In genomic region chr5:143652104-143652700, GRCh38 we compare ENCODE assay signal across 17 cellular contexts.
DNase-seq lines count a peak whose midpoint lies in the region; ATAC-seq and TF ChIP-seq lines count a peak whose summit lies in the region.
"Had no signal": no experiment of that assay in that cellular context is flagged by ENCODE, and none has a peak within 500 bp of the region (broad histone marks: within the 10 kb centered on the region; RNA-seq: fewer than 3 reads in every experiment).

No MANE protein-coding gene starts in this region.

- H3K4me1 ChIP-seq in SK-N-SH (ENCODE audit: control insufficient read depth in 1 of 2, insufficient read depth in 2 of 2, low read depth in 1 of 2, low read length in 1 of 2) (no peaks in the 10 kb centered on the region; a peak in 1 of 4 replicates), body of pancreas (no peaks in the 10 kb centered on the region)

- no peaks in the 10 kb centered on the region for H3K27me3 Mint-ChIP-seq in activated T-helper 17 cell treated with anti-CD3 and anti-CD28 coated beads, Interleukin-2, amount 50 U/mL, for 72 hours

- no peak overlapping the region for H2AFZ ChIP-seq in SK-N-SH (ENCODE audit: low read depth)
- H2AFZ ChIP-seq: GM23338, hepatocyte had no signal

- no peak for TF ChIP-seq POLR2A in body of pancreas (IDR thresholded peaks at IDR 0.05)

- no peaks in the 10 kb centered on the region for H3K9me3 Mint-ChIP-seq in activated T-helper 17 cell treated with anti-CD3 and anti-CD28 coated beads, Interleukin-2, amount 50 U/mL, for 72 hours
- H3K9me3 Mint-ChIP-seq: effector memory CD8-positive, alpha-beta T cell; GM23338; WTC11 had no signal

- DNase-seq in SK-N-SH: no peak
- peak; percentile 51 for DNase-seq in G401 (ENCODE audit: low spot score)
- DNase-seq in occipital lobe (lab: John Stamatoyannopoulos, UW): peak; percentile 15
- DNase-seq in body of pancreas: no peak
- DNase-seq in cortex of kidney (lab: John Stamatoyannopoulos, UW): no peak
- DNase-seq in SK-N-DZ (ENCODE audit: low spot score): no peak
- DNase-seq: effector memory CD8-positive, alpha-beta T cell; mesendoderm; NCI-H526; posterior cingulate gyrus; SIG-M5; tibial artery had no signal

- H3K9me3 ChIP-seq in SK-N-SH (no peaks in the 10 kb centered on the region), body of pancreas (no peaks in the 10 kb centered on the region)
- H3K9me3 ChIP-seq: tibial artery had no signal

- H3K27ac ChIP-seq in SK-N-SH (ENCODE audit: low read depth in 2 of 2, low read length in 1 of 2): no peak overlapping the region
- no peak overlapping the region for H3K27ac ChIP-seq in body of pancreas
- H3K27ac ChIP-seq: hepatocyte, tibial artery had no signal

- H3K36me3 ChIP-seq in SK-N-SH (replicated peaks in 1 of 2; ENCODE audit: control insufficient read depth in 1 of 2, insufficient read depth in 2 of 2, low read length in 1 of 2): no peaks in the 10 kb centered on the region
- H3K36me3 ChIP-seq in body of pancreas (replicated peaks in 1 of 2; ENCODE audit: insufficient read depth in 1 of 2, low read depth in 2 of 2): no peaks in the 10 kb centered on the region
- H3K36me3 ChIP-seq: tibial artery had no signal

- H4K20me1 ChIP-seq in SK-N-SH (ENCODE audit: insufficient read depth): no peaks in the 10 kb centered on the region

- H3K9me2 ChIP-seq in SK-N-SH: no peaks in the 10 kb centered on the region

- TF ChIP-seq EP300 in SK-N-SH (IDR thresholded peaks at IDR 0.05; ENCODE audit: borderline replicate concordance in 1 of 2, low read depth in 1 of 2, low read length in 1 of 2): no peak

- CTCF ChIA-PET in SK-N-SH (lab: Yijun Ruan, JAX): interaction anchor here (1.1 kb wide), 1 partner anchor 22 kb away, joined by 3 read pairs; no protein-coding TSS in a partner anchor

- POLR2A ChIA-PET in SK-N-SH (lab: Yijun Ruan, JAX): no interaction called here

- whole genome bisulfite sequencing in SK-N-SH (ENCODE audit: low lambda C conversion rate): 65% methylated on average over 3 of the region's 3 CpGs
- WGBS in body of pancreas, 2 donors: 73 to 76% methylated on average over 3 of the region's 3 CpGs

- peaks cover 17% of the 10 kb centered on the region for H3K4me1 Mint-ChIP-seq in activated T-helper 17 cell treated with anti-CD3 and anti-CD28 coated beads, Interleukin-2, amount 50 U/mL, for 72 hours
- H3K4me1 Mint-ChIP-seq: GM23338, WTC11 had no signal

- H3K4me3 ChIP-seq in SK-N-SH (ENCODE audit: low read depth in 2 of 2, low read length in 1 of 2) (no peak overlapping the region), body of pancreas (no peak overlapping the region)
- H3K4me3 ChIP-seq: GM23338, hepatocyte, tibial artery had no signal

- peak overlapping the region; percentile 8 for H3K4me3 Mint-ChIP-seq in activated T-helper 17 cell treated with anti-CD3 and anti-CD28 coated beads, Interleukin-2, amount 50 U/mL, for 72 hours
- H3K4me3 Mint-ChIP-seq: effector memory CD8-positive, alpha-beta T cell; GM23338; WTC11 had no signal

- in situ Hi-C loops in G401 (cut with HindIII; ENCODE audit: low sequenced_read_pairs): no loop called here

- ATAC-seq in SK-N-SH treated with all-trans-retinoic acid at 6 μM for 48 hours: no peak
- ATAC-seq in activated T-helper 17 cell treated with anti-CD3 and anti-CD28 coated beads, Interleukin-2, amount 50 U/mL, for 72 hours (replicated peaks): peak; percentile 63
- ATAC-seq in body of pancreas: no peak
- ATAC-seq: effector memory CD8-positive, alpha-beta T cell; GM23338; WTC11 had no signal

- intact Hi-C loops in body of pancreas (cut with DNase I): no loop called here

- no peaks in the 10 kb centered on the region for H3K27me3 ChIP-seq in SK-N-SH (ENCODE audit: insufficient read depth)
- H3K27me3 ChIP-seq in body of pancreas: no peaks in the 10 kb centered on the region
- H3K27me3 ChIP-seq: hepatocyte, tibial artery had no signal

- peak overlapping the region; percentile 86 for H3K27ac Mint-ChIP-seq in activated T-helper 17 cell treated with anti-CD3 and anti-CD28 coated beads, Interleukin-2, amount 50 U/mL, for 72 hours
- H3K27ac Mint-ChIP-seq: effector memory CD8-positive, alpha-beta T cell; GM23338; WTC11 had no signal

- no peak overlapping the region for H3K9ac ChIP-seq in SK-N-SH

- no peak overlapping the region for H3K4me2 ChIP-seq in SK-N-SH
- H3K4me2 ChIP-seq: GM23338, hepatocyte had no signal

- no peaks in the 10 kb centered on the region for H3K79me2 ChIP-seq in SK-N-SH (ENCODE audit: insufficient read depth)
- H3K79me2 ChIP-seq: hepatocyte had no signal

- H3K36me3 Mint-ChIP-seq in activated T-helper 17 cell treated with anti-CD3 and anti-CD28 coated beads, Interleukin-2, amount 50 U/mL, for 72 hours (ENCODE audit: low read depth): peaks cover 9% of the 10 kb centered on the region
- H3K36me3 Mint-ChIP-seq: WTC11 had no signal

- TF ChIP-seq CTCF in SK-N-SH (IDR thresholded peaks at IDR 0.05) (no peak), body of pancreas (IDR thresholded peaks at IDR 0.05) (no peak)

- no peaks in the 10 kb centered on the region for H3F3A ChIP-seq in SK-N-SH (replicated peaks; ENCODE audit: insufficient read depth)

- no peak for TF ChIP-seq RAD21 in SK-N-SH (IDR thresholded peaks at IDR 0.05; ENCODE audit: low read length)

TF ChIP-seq in SK-N-SH, 30 proteins besides CTCF, POLR2A, EP300 and RAD21:
- TF ChIP-seq NFIC (IDR thresholded peaks at IDR 0.05; ENCODE audit: borderline replicate concordance) (peak; percentile 42; the same call in 1 of the 2 replicates), IRF3 (IDR thresholded peaks at IDR 0.05; ENCODE audit: low read depth, low read length) (no peak), YY1 (IDR thresholded peaks at IDR 0.05; ENCODE audit: low read depth) (no peak), SIN3A (IDR thresholded peaks at IDR 0.05; ENCODE audit: borderline replicate concordance, low read depth, low read length) (no peak)

TF ChIP-seq in SK-N-SH treated with all-trans-retinoic acid at 6 μM for 48 hours, 23 proteins besides CTCF, POLR2A, EP300 and RAD21 (continues in another document):
- no peak for TF ChIP-seq CSDC2 (CRISPR knock-in tag; IDR thresholded peaks at IDR 0.05)
- no peak for TF ChIP-seq ESRRG (CRISPR knock-in tag; IDR thresholded peaks at IDR 0.05)
- TF ChIP-seq TSHZ2 (CRISPR knock-in tag; IDR thresholded peaks at IDR 0.05): no peak
- TF ChIP-seq ZNF70 (CRISPR knock-in tag; IDR thresholded peaks at IDR 0.05): no peak
- TF ChIP-seq CREB5 (CRISPR knock-in tag; IDR thresholded peaks at IDR 0.05; ENCODE audit: low read depth): no peak
- TF ChIP-seq, protein P1, sequence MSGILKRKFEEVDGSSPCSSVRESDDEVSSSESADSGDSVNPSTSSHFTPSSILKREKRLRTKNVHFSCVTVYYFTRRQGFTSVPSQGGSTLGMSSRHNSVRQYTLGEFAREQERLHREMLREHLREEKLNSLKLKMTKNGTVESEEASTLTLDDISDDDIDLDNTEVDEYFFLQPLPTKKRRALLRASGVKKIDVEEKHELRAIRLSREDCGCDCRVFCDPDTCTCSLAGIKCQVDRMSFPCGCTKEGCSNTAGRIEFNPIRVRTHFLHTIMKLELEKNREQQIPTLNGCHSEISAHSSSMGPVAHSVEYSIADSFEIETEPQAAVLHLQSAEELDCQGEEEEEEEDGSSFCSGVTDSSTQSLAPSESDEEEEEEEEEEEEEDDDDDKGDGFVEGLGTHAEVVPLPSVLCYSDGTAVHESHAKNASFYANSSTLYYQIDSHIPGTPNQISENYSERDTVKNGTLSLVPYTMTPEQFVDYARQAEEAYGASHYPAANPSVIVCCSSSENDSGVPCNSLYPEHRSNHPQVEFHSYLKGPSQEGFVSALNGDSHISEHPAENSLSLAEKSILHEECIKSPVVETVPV (CRISPR knock-in tag; IDR thresholded peaks at IDR 0.05): no peak
- no peak for TF ChIP-seq SNAI2 (CRISPR knock-in tag; IDR thresholded peaks at IDR 0.05)
- TF ChIP-seq TCF4 (CRISPR knock-in tag; IDR thresholded peaks at IDR 0.05; ENCODE audit: borderline replicate concordance): no peak

Comparison
In these comparisons a context has a peak if more than half of its experiments do, and no peak if none do; other contexts are left out.
1. DNase-seq: peak in G401 (single experiment) and occipital lobe (single experiment); none in SK-N-SH (single experiment), body of pancreas (0 of 4), cortex of kidney (single experiment) and SK-N-DZ (single experiment).